Comparison of ENCODE assay signal across 8 cellular contexts in genomic region chr9:37902804-37903580, GRCh38. TPM values are rescaled to one million over a fixed set of nuclear protein-coding genes. Genes with fewer than 3 reads are reported as not detected.
DNase-seq lines count a peak whose midpoint lies in the region; ATAC-seq and TF ChIP-seq lines count a peak whose summit lies in the region.

No MANE protein-coding gene starts in this region.

- no peak for DNase-seq in AG04450 (ENCODE audit: low read depth, low spot score)
- DNase-seq in activated B cell treated with CpG ODN at 0.5 μM for 24 hours, result no peak
- DNase-seq in glomerular visceral epithelial cell (ENCODE audit: extremely low spot score), result peak; percentile 27
- no peak for DNase-seq in sigmoid colon
- DNase-seq in nucleus accumbens (lab: John Stamatoyannopoulos, UW), result no peak
- DNase-seq in activated effector memory CD4-positive, alpha-beta T cell treated with Interleukin-2 at 50 U/mL for 16 hours, result no peak

- peak overlapping the region; percentile 57 for H3K27ac Mint-ChIP-seq in activated B cell treated with CpG ODN at 0.5 μM for 24 hours

- peaks cover 0 to 17% (median 5%) of the 10 kb centered on the region in 4 donors for H3K36me3 ChIP-seq in sigmoid colon

- H3K36me3 Mint-ChIP-seq in activated B cell treated with CpG ODN at 0.5 μM for 24 hours (ENCODE audit: low read depth), result peaks cover 13% of the 10 kb centered on the region

- POLR2A ChIA-PET in AG04450 (lab: Yijun Ruan, JAX), result interaction anchor here (0.8 to 1.1 kb wide), 2 partner anchors 102 to 118 kb away, joined by 3 to 4 read pairs; partner anchors contain the start of genes DCAF10 and EXOSC3
- POLR2A ChIA-PET in activated B cell treated with CpG ODN at 0.5 μM for 24 hours (lab: Charles Lee), result interaction anchor here (1.2 to 1.5 kb wide), 3 partner anchors 102 to 310 kb away, joined by 4 to 8 read pairs (median 4); partner anchors contain the start of genes DCAF10, EXOSC3 and TOMM5

- ATAC-seq in GM18502 (IDR thresholded peaks at IDR 0.05; ENCODE audit: poor library complexity, unreplicated experiment), result peak; percentile 17
- ATAC-seq in HG03432 (IDR thresholded peaks at IDR 0.05; ENCODE audit: unreplicated experiment), result peak; percentile 10
- peak; percentile 0 for ATAC-seq in activated B cell treated with CpG ODN at 0.5 μM for 24 hours (ENCODE audit: low read depth)

- H3K27ac ChIP-seq in AG04450 (ENCODE audit: low read depth, low read length) (peak overlapping the region; percentile 40), sigmoid colon (peak overlapping the region; percentile 83 to 95 (median 92))

- H3K4me3 Mint-ChIP-seq in activated B cell treated with CpG ODN at 0.5 μM for 24 hours, result peak overlapping the region; percentile 85

- H3K4me3 ChIP-seq in AG04450 (ENCODE audit: low read depth, low read length) (peak overlapping the region; percentile 83), sigmoid colon (peak overlapping the region; percentile 68 to 92 (median 92))

- H3K4me1 Mint-ChIP-seq in activated B cell treated with CpG ODN at 0.5 μM for 24 hours, result peaks cover 24% of the 10 kb centered on the region

- no peak for TF ChIP-seq EP300 in sigmoid colon (IDR thresholded peaks at IDR 0.05)

- TF ChIP-seq CTCF in AG04450 (IDR thresholded peaks at IDR 0.05; ENCODE audit: low read depth, low read length) (no peak), activated B cell treated with CpG ODN at 0.5 μM for 24 hours (IDR thresholded peaks at IDR 0.05) (no peak), sigmoid colon (IDR thresholded peaks at IDR 0.05) (no peak)

- CTCF ChIA-PET in AG04450 (lab: Charles Lee) (interaction anchor here (0.5 to 2.9 kb wide), 9 partner anchors 9 to 361 kb away, joined by 3 to 11 read pairs (median 4); no protein-coding TSS in a partner anchor), activated B cell treated with CpG ODN at 0.5 μM for 24 hours (lab: Charles Lee) (interaction anchor here (2.4 kb wide), 1 partner anchor 11 kb away, joined by 8 read pairs; no protein-coding TSS in a partner anchor)

- no peaks in the 10 kb centered on the region for H3K27me3 Mint-ChIP-seq in activated B cell treated with CpG ODN at 0.5 μM for 24 hours

- H3K27me3 ChIP-seq in AG04450 (ENCODE audit: control insufficient read depth, insufficient read depth, low read length) (no peaks in the 10 kb centered on the region), sigmoid colon (no peaks in the 10 kb centered on the region)

- no peak for TF ChIP-seq POLR2A in sigmoid colon (IDR thresholded peaks at IDR 0.05)

- H3K9me3 ChIP-seq in AG04450 (ENCODE audit: control insufficient read depth, insufficient read depth, low read length) (no peaks in the 10 kb centered on the region; the same call in 1 of the 2 replicates), sigmoid colon (no peaks in the 10 kb centered on the region)

- H3K4me1 ChIP-seq in sigmoid colon, result peaks cover 0 to 28% (median 24%) of the 10 kb centered on the region in 4 donors

- 2 to 12% methylated on average over 14 of the region's 14 CpGs for WGBS in sigmoid colon, 2 donors

- intact Hi-C loops in activated B cell treated with CpG ODN at 0.5 μM for 24 hours (cut with micrococcal nuclease) (loop anchor here (5.0 to 10.0 kb wide), 3 partner anchors 1136 to 1501 kb away; partner anchors contain the start of gene RNF38), sigmoid colon (cut with DNase I) (loop anchor here (10.0 kb wide), 2 partner anchors 328 to 418 kb away; partner anchors contain the start of genes FBXO10 and POLR1E)

- no peaks in the 10 kb centered on the region for H3K9me3 Mint-ChIP-seq in activated B cell treated with CpG ODN at 0.5 μM for 24 hours

RNA-seq across cellular contexts. Expression of gene SLC25A51, which starts 0.9 kb away (rescaled TPM):
- polyA plus RNA-seq in AG04450 (2011; rRNA removed) (27.7 and 29.9 TPM in 2 replicates), sigmoid colon (1 to 10 TPM; 4.2 to 8.9 (median 8.6) TPM)
- polyA minus RNA-seq in AG04450 (2011; rRNA and poly(A)+ RNA removed), result 87.6 and 89.6 TPM in 2 replicates
- total RNA-seq in activated B cell treated with CpG ODN at 0.5 μM for 24 hours (30.5 and 33.9 TPM in 2 replicates), sigmoid colon (10 to 100 TPM; 19.3 to 31.0 (median 27.3) TPM)
